In genomic region chr15:66369773-66370651, GRCh38 we compare ENCODE assay signal across 1 cellular context.
TF ChIP-seq lines count a peak whose summit lies in the region.

No MANE protein-coding gene starts in this region.

TF ChIP-seq in K562, 482 proteins besides CTCF, POLR2A, EP300 and RAD21 (continued from another document and continues in another):
- TF ChIP-seq MYC (IDR thresholded peaks at IDR 0.05; ENCODE audit: low read depth, low read length) (peak; percentile 77), MYC (CRISPR knock-in tag; IDR thresholded peaks at IDR 0.05; ENCODE audit: borderline replicate concordance, low read depth) (0 out of 2 replicates have a peak, but pooled peaks have one; percentile 42), HBP1 (CRISPR knock-in tag; IDR thresholded peaks at IDR 0.05) (no peak), NCOA1 (IDR thresholded peaks at IDR 0.05; ENCODE audit: low read depth) (no peak), FOXA3 (CRISPR knock-in tag; conservative IDR thresholded peaks at IDR 0.05 in 1 of 2, IDR thresholded peaks at IDR 0.05 in 1 of 2) (peak in 1 of 2 experiments; percentile 22; a peak in 1 of 4 replicates), CBFA2T3 (IDR thresholded peaks at IDR 0.05) (peak; percentile 38; the same call in 1 of the 2 replicates), IRF1 (CRISPR knock-in tag; IDR thresholded peaks at IDR 0.05; ENCODE audit: borderline replicate concordance) (no peak), ZNF384 (IDR thresholded peaks at IDR 0.05; ENCODE audit: low read depth, low read length) (no peak), POLR2AphosphoS2 (IDR thresholded peaks at IDR 0.05; ENCODE audit: low read length) (no peak), RFX5 (IDR thresholded peaks at IDR 0.05; ENCODE audit: low read depth, low read length) (no peak), ZC3H11A (IDR thresholded peaks at IDR 0.05; ENCODE audit: low read depth, low read length) (no peak), THRAP3 (IDR thresholded peaks at IDR 0.05; ENCODE audit: borderline replicate concordance) (no peak), NR1H2 (CRISPR knock-in tag; IDR thresholded peaks at IDR 0.05) (no peak), HMGXB4 (CRISPR knock-in tag; IDR thresholded peaks at IDR 0.05) (no peak), ATF3 (IDR thresholded peaks at IDR 0.05) (peak; percentile 99), ATF3 (CRISPR knock-in tag; conservative IDR thresholded peaks at IDR 0.05) (0 out of 2 replicates have a peak, but pooled peaks have one; percentile 30), TARDBP (IDR thresholded peaks at IDR 0.05) (0 out of 2 replicates have a peak, but pooled peaks have one; percentile 12), CHD7 (IDR thresholded peaks at IDR 0.05; ENCODE audit: low read depth, low read length) (no peak), PRDM10 (IDR thresholded peaks at IDR 0.05; ENCODE audit: partially characterized antibody) (peak; percentile 64), SMARCA4 (IDR thresholded peaks at IDR 0.05) (0 out of 2 replicates have a peak, but pooled peaks have one; percentile 32), MYBL2 (IDR thresholded peaks at IDR 0.05; ENCODE audit: low read depth) (no peak), MYBL2 (CRISPR knock-in tag; IDR thresholded peaks at IDR 0.05; ENCODE audit: borderline replicate concordance) (no peak), RFX7 (CRISPR knock-in tag; IDR thresholded peaks at IDR 0.05) (no peak), POLR2G (IDR thresholded peaks at IDR 0.05; ENCODE audit: low read depth, low read length) (no peak), NFE2 (IDR thresholded peaks at IDR 0.05; ENCODE audit: low read depth) (peak; percentile 37; the same call in 1 of the 2 replicates), SMARCE1 (IDR thresholded peaks at IDR 0.05) (no peak), DEAF1 (CRISPR knock-in tag; IDR thresholded peaks at IDR 0.05) (no peak), ZNF764 (CRISPR knock-in tag; IDR thresholded peaks at IDR 0.05; ENCODE audit: low read depth) (no peak), ZSCAN32 (CRISPR knock-in tag; IDR thresholded peaks at IDR 0.05) (peak; percentile 94), ZFP91 (CRISPR knock-in tag; IDR thresholded peaks at IDR 0.05) (peak; percentile 97), BRF1 (IDR thresholded peaks at IDR 0.05; ENCODE audit: borderline replicate concordance, extremely low read depth, insufficient read length) (no peak), ZNF212 (CRISPR knock-in tag; IDR thresholded peaks at IDR 0.05) (no peak), ZNF316 (IDR thresholded peaks at IDR 0.05) (peak; percentile 15; the same call in 1 of the 2 replicates), ZNF274 (IDR thresholded peaks at IDR 0.05; ENCODE audit: borderline replicate concordance, low read depth, low read length) (no peak), MTA1 (IDR thresholded peaks at IDR 0.05; ENCODE audit: borderline replicate concordance) (no peak), ZNF830 (CRISPR knock-in tag; IDR thresholded peaks at IDR 0.05) (no peak), ETS2 (tag; IDR thresholded peaks at IDR 0.05; ENCODE audit: borderline replicate concordance, poor library complexity, severe bottlenecking) (no peak), MTA2 (IDR thresholded peaks at IDR 0.05; ENCODE audit: low read depth) (no peak)
